15 cellular contexts compared by ENCODE assay signal in the genomic region with DNA sequence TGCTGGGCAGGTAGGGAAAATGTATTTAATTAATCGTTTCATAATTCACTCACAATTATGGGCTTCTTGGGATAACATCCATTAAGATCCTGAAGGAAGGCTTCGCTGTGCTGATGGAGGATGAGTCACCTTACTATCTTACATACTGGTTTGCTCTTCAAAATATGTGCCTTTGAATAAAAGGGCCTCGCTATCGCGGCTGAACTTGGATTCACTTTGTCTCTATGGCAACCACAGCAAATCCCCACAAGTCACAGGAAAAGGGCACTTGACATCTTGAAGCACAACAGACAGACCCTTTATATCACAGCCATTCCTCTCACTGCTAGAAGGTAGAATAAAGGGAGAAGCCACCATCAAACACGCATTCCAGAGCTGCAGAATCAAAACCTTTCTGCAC.
A peak's percentile ranks its signal among the peaks of the same experiment; 100 is the strongest.
DNase-seq lines count a peak whose midpoint lies in the region; ATAC-seq and TF ChIP-seq lines count a peak whose summit lies in the region.
"Had no signal": no experiment of that assay in that cellular context is flagged by ENCODE, and none has a peak within 500 bp of the region (broad histone marks: within the 10 kb centered on the region; RNA-seq: fewer than 3 reads in every experiment).

No MANE protein-coding gene starts in this region.

- no peak overlapping the region for H2AFZ ChIP-seq in OCI-LY7 (ENCODE audit: low read length)

- H3K36me3 ChIP-seq in SK-N-MC (ENCODE audit: insufficient read depth, low read length): no peaks in the 10 kb centered on the region
- no peaks in the 10 kb centered on the region for H3K36me3 ChIP-seq in OCI-LY7 (ENCODE audit: insufficient read depth, low read length)
- H3K36me3 ChIP-seq: Peyer's patch had no signal

- no peaks in the 10 kb centered on the region for H3K4me1 ChIP-seq in OCI-LY7 (ENCODE audit: insufficient read depth, low read length, poor library complexity, severe bottlenecking)
- H3K4me1 ChIP-seq: Peyer's patch had no signal

- ATAC-seq in esophagus mucosa: no peak
- ATAC-seq: activated CD8-positive, alpha-beta T cell treated with anti-CD3 and anti-CD28 coated beads for 36 hours had no signal

- TF ChIP-seq CTCF in OCI-LY7 (conservative IDR thresholded peaks at IDR 0.05; ENCODE audit: low read length): no peak

- H3K4me3 ChIP-seq in SK-N-MC (peak overlapping the region; percentile 27; the same call in 1 of the 2 replicates), OCI-LY7 (ENCODE audit: low read depth, low read length, poor library complexity, severe bottlenecking) (no peak overlapping the region)
- H3K4me3 ChIP-seq: lung, Peyer's patch, skin epidermis had no signal

- no peak overlapping the region for H3K9ac ChIP-seq in SK-N-MC (ENCODE audit: insufficient read length)

- H3K4me2 ChIP-seq in OCI-LY7 (ENCODE audit: low read length): no peak overlapping the region

- peaks cover 0 to 5% (median 2%) of the 10 kb centered on the region in 3 donors for H3K27me3 Mint-ChIP-seq in immature natural killer cell (ENCODE audit: low read depth in 3 of 3)
- H3K27me3 Mint-ChIP-seq: activated CD8-positive, alpha-beta T cell treated with anti-CD3 and anti-CD28 coated beads for 36 hours had no signal

- intact Hi-C loops in OCI-LY7 (cut with micrococcal nuclease; ENCODE audit: unreplicated experiment): no loop called here

- no peaks in the 10 kb centered on the region for H3K4me1 Mint-ChIP-seq in immature natural killer cell

- POLR2A ChIA-PET in OCI-LY7 (lab: Charles Lee): interaction anchor here (1.0 kb wide), 1 partner anchor 10 kb away, joined by 3 read pairs; no protein-coding TSS in a partner anchor

- H3K27ac ChIP-seq in SK-N-MC (no peak overlapping the region), OCI-LY7 (ENCODE audit: low read depth, low read length, poor library complexity, severe bottlenecking) (no peak overlapping the region)
- H3K27ac ChIP-seq: Peyer's patch, skin epidermis had no signal

- H3K79me2 ChIP-seq in OCI-LY7 (ENCODE audit: insufficient read depth, low read depth, low read length): no peaks in the 10 kb centered on the region

- DNase-seq in DMS53 (lab: John Stamatoyannopoulos, UW): peak; percentile 87
- peak; percentile 8 for DNase-seq in NCI-H1105 (lab: John Stamatoyannopoulos, UW)
- DNase-seq in SK-N-MC (ENCODE audit: low read depth, low spot score): peak; percentile 70
- DNase-seq in iPS DF 19.7 (ENCODE audit: low read depth, low spot score): peak; percentile 25
- DNase-seq in OCI-LY7 (ENCODE audit: low spot score): no peak
- no peak for DNase-seq in GM19238 (ENCODE audit: insufficient read length, low spot score)
- no peak for DNase-seq in immature natural killer cell
- DNase-seq: activated CD8-positive, alpha-beta T cell treated with anti-CD3 and anti-CD28 coated beads for 36 hours; C1 segment of cervical spinal cord; NCI-H2171; Peyer's patch; substantia nigra had no signal

- no peaks in the 10 kb centered on the region for H3K36me3 Mint-ChIP-seq in immature natural killer cell

- CTCF ChIA-PET in OCI-LY7 (lab: Charles Lee; ENCODE audit: unreplicated experiment): no interaction called here

- no peaks in the 10 kb centered on the region for H3K9me3 ChIP-seq in SK-N-MC (ENCODE audit: low read depth, low read length)
- H3K9me3 ChIP-seq in OCI-LY7 (ENCODE audit: low read length): no peaks in the 10 kb centered on the region
- H3K9me3 ChIP-seq: Peyer's patch had no signal

- H3K4me3 Mint-ChIP-seq in immature natural killer cell: no peak overlapping the region
- H3K4me3 Mint-ChIP-seq: activated CD8-positive, alpha-beta T cell treated with anti-CD3 and anti-CD28 coated beads for 36 hours had no signal

- peaks cover 0 to 2% (median 0%) of the 10 kb centered on the region in 6 donors for H3K9me3 Mint-ChIP-seq in immature natural killer cell
- H3K9me3 Mint-ChIP-seq: activated CD8-positive, alpha-beta T cell treated with anti-CD3 and anti-CD28 coated beads for 36 hours had no signal

- no peaks in the 10 kb centered on the region for H3K9me2 ChIP-seq in OCI-LY7 (ENCODE audit: insufficient read depth, low read length)

- H4K20me1 ChIP-seq in OCI-LY7 (ENCODE audit: insufficient read depth, low read length): no peaks in the 10 kb centered on the region

- BruUV-seq in OCI-LY7 (replicated peaks; lab: Mats Ljungman, UMichigan): no TSS peak

- H3K27ac Mint-ChIP-seq in immature natural killer cell: no peak overlapping the region
- H3K27ac Mint-ChIP-seq: activated CD8-positive, alpha-beta T cell treated with anti-CD3 and anti-CD28 coated beads for 36 hours had no signal

Comparison
In these comparisons a context has a peak if more than half of its experiments do, and no peak if none do; other contexts are left out.
1. DNase-seq: peak in DMS53 (single experiment), NCI-H1105 (single experiment), SK-N-MC (single experiment) and iPS DF 19.7 (single experiment); none in OCI-LY7 (single experiment), GM19238 (single experiment) and immature natural killer cell (0 of 3).